22 cellular contexts compared by ENCODE assay signal in the genomic region with DNA sequence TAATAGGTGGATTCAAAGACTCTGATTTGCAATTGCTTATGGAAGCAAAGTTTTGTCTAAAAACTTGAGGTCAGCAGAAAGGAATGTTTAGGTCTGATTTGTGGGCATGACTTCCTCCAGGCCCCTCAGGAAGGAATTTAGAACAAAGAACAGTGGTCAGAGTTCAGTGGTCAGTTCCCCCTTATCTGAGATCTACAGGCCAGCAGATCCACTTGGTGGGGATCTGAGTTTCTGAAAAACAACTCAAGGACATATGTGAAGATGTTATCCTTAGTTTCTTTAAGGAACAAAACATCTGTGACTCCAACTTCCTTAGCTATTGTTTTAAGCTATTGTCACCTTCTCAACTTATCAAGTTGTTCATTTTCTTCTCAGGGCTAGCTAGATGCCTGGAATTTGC. TPM values are rescaled to one million over a fixed set of nuclear protein-coding genes. Genes with fewer than 3 reads are reported as not detected.
DNase-seq lines count a peak whose midpoint lies in the region; ATAC-seq, FAIRE-seq and TF ChIP-seq lines count a peak whose summit lies in the region.
"Had no signal": no experiment of that assay in that cellular context is flagged by ENCODE, and none has a peak within 500 bp of the region (broad histone marks: within the 10 kb centered on the region; RNA-seq: fewer than 3 reads in every experiment).

No MANE protein-coding gene starts in this region.

- no peak for FAIRE-seq in urothelium cell line (lab: Jason Lieb, UNC)
- FAIRE-seq: bronchial epithelial cell, K562 had no signal

- DNase-seq in Caco-2: peak; percentile 21 to 47
- peak; percentile 16 to 84 for DNase-seq in PC-9
- DNase-seq in fibroblast of pulmonary artery (ENCODE audit: low read depth): peak; percentile 48
- DNase-seq in urothelium cell line (ENCODE audit: low spot score): no peak
- DNase-seq in activated T-helper 1 cell treated with anti-CD3 and anti-CD28 coated beads, Interleukin-12 subunit alpha, Interleukin-12 subunit beta, Interleukin-2, Interleukin-4 antibody, amounts not matched to agents 30 ng/mL and 10 ng/mL and 1 ng/mL, durations not matched to agents 14 hours and 24 hours and 36 hours (ENCODE audit: low spot score): no peak
- DNase-seq: activated CD4-positive, alpha-beta T cell treated with anti-CD3 and anti-CD28 coated beads, Interleukin-2, amount 50 U/mL, for 48 hours; activated naive CD4-positive, alpha-beta T cell treated with anti-CD3 and anti-CD28 coated beads, Interleukin-2, amount 50 U/mL, for 16 hours; activated T-cell treated with anti-CD3 and anti-CD28 coated beads, Interleukin-2, amount 50 U/mL, for 1 hour; esophagus squamous epithelium; head of caudate nucleus; natural killer cell; NCI-H2081 treated with DMSO at 0.1 percent for 48 hours; NCI-H510A; SHP77; T-helper 1 cell had no signal

- H3K4me1 Mint-ChIP-seq in Caco-2 (ENCODE audit: low read depth, unreplicated experiment): peaks cover 10% of the 10 kb centered on the region
- H3K4me1 Mint-ChIP-seq in nephron: peaks cover 8% of the 10 kb centered on the region
- H3K4me1 Mint-ChIP-seq in activated T-helper 1 cell treated with anti-CD3 and anti-CD28 coated beads, Interleukin-12 subunit alpha, Interleukin-12 subunit beta, Interleukin-2, Interleukin-4 antibody, amounts not matched to agents 30 ng/mL and 10 ng/mL and 1 ng/mL, durations not matched to agents 14 hours and 24 hours and 36 hours (ENCODE audit: low read depth): no peaks in the 10 kb centered on the region
- H3K4me1 Mint-ChIP-seq: natural killer cell had no signal

- H3K36me3 ChIP-seq in Caco-2 (ENCODE audit: control insufficient read depth, insufficient read depth, low read length) (no peaks in the 10 kb centered on the region), PC-9 (ENCODE audit: low read depth) (no peaks in the 10 kb centered on the region)
- H3K36me3 ChIP-seq: esophagus squamous epithelium had no signal

- BruUV-seq in Caco-2 (replicated peaks; lab: Mats Ljungman, UMichigan) (no TSS peak), PC-9 (replicated peaks; lab: Mats Ljungman, UMichigan) (no TSS peak)

- H3K27ac ChIP-seq in PC-9: peak overlapping the region; percentile 12; the same call in 1 of the 2 replicates
- H3K27ac ChIP-seq: C4-2B, esophagus squamous epithelium had no signal

- H3K4me3 Mint-ChIP-seq in Caco-2 (ENCODE audit: unreplicated experiment): no peak overlapping the region
- no peak overlapping the region for H3K4me3 Mint-ChIP-seq in nephron
- H3K4me3 Mint-ChIP-seq in activated T-helper 1 cell treated with anti-CD3 and anti-CD28 coated beads, Interleukin-12 subunit alpha, Interleukin-12 subunit beta, Interleukin-2, Interleukin-4 antibody, amounts not matched to agents 30 ng/mL and 10 ng/mL and 1 ng/mL, durations not matched to agents 14 hours and 24 hours and 36 hours: no peak overlapping the region
- H3K4me3 Mint-ChIP-seq: memory B cell, natural killer cell had no signal

- H3K9me3 ChIP-seq in Caco-2: no peaks in the 10 kb centered on the region
- no peaks in the 10 kb centered on the region for H3K9me3 ChIP-seq in PC-9 (ENCODE audit: insufficient read depth, low read depth)
- H3K9me3 ChIP-seq: esophagus squamous epithelium had no signal

- no peaks in the 10 kb centered on the region for H3K36me3 Mint-ChIP-seq in Caco-2 (ENCODE audit: insufficient read depth, unreplicated experiment)
- H3K36me3 Mint-ChIP-seq in nephron (ENCODE audit: low read depth): no peaks in the 10 kb centered on the region
- no peaks in the 10 kb centered on the region for H3K36me3 Mint-ChIP-seq in activated T-helper 1 cell treated with anti-CD3 and anti-CD28 coated beads, Interleukin-12 subunit alpha, Interleukin-12 subunit beta, Interleukin-2, Interleukin-4 antibody, amounts not matched to agents 30 ng/mL and 10 ng/mL and 1 ng/mL, durations not matched to agents 14 hours and 24 hours and 36 hours (ENCODE audit: low read depth)
- H3K36me3 Mint-ChIP-seq: memory B cell, natural killer cell had no signal

- no peaks in the 10 kb centered on the region for H3K79me2 ChIP-seq in PC-9 (ENCODE audit: low read depth)

- H3K4me3 ChIP-seq in Caco-2 (ENCODE audit: low read depth, low read length) (no peak overlapping the region), PC-9 (no peak overlapping the region), fibroblast of pulmonary artery (replicated peaks; ENCODE audit: low read depth, low read length) (no peak overlapping the region)
- H3K4me3 ChIP-seq: esophagus squamous epithelium, K562 had no signal

- CTCF ChIA-PET in Caco-2 (lab: Charles Lee) (no interaction called here), PC-9 (lab: Charles Lee) (no interaction called here)

- no peaks in the 10 kb centered on the region for H4K20me1 ChIP-seq in PC-9 (ENCODE audit: insufficient read depth)

- H3K9me3 Mint-ChIP-seq in Caco-2 (ENCODE audit: unreplicated experiment): no peaks in the 10 kb centered on the region
- H3K9me3 Mint-ChIP-seq in nephron: no peaks in the 10 kb centered on the region
- H3K9me3 Mint-ChIP-seq in activated T-helper 1 cell treated with anti-CD3 and anti-CD28 coated beads, Interleukin-12 subunit alpha, Interleukin-12 subunit beta, Interleukin-2, Interleukin-4 antibody, amounts not matched to agents 30 ng/mL and 10 ng/mL and 1 ng/mL, durations not matched to agents 14 hours and 24 hours and 36 hours: no peaks in the 10 kb centered on the region
- H3K9me3 Mint-ChIP-seq: memory B cell, natural killer cell had no signal

- TF ChIP-seq CTCF in Caco-2 (IDR thresholded peaks at IDR 0.05; ENCODE audit: insufficient read depth in 1 of 2, low read depth in 1 of 2, low read length in 1 of 2, severe bottlenecking in 1 of 2, unreplicated experiment in 1 of 2): no peak
- TF ChIP-seq CTCF in PC-9 (conservative IDR thresholded peaks at IDR 0.05): no peak
- TF ChIP-seq CTCF in fibroblast of pulmonary artery (IDR thresholded peaks at IDR 0.05; ENCODE audit: low read length, missing control alignments): no peak
- no peak for TF ChIP-seq CTCF in nephron (IDR thresholded peaks at IDR 0.05; ENCODE audit: unreplicated experiment in 3 of 3)

- no peaks in the 10 kb centered on the region for H3K9me2 ChIP-seq in PC-9 (ENCODE audit: insufficient read depth)

- peak overlapping the region; percentile 20; the same call in 1 of the 2 replicates for H3K4me2 ChIP-seq in PC-9

- H3K27ac Mint-ChIP-seq in Caco-2 (ENCODE audit: unreplicated experiment) (peak overlapping the region; percentile 91), nephron (peak overlapping the region in 2 of 3 experiments; percentile 43 to 78)
- no peak overlapping the region for H3K27ac Mint-ChIP-seq in activated T-helper 1 cell treated with anti-CD3 and anti-CD28 coated beads, Interleukin-12 subunit alpha, Interleukin-12 subunit beta, Interleukin-2, Interleukin-4 antibody, amounts not matched to agents 30 ng/mL and 10 ng/mL and 1 ng/mL, durations not matched to agents 14 hours and 24 hours and 36 hours
- H3K27ac Mint-ChIP-seq: memory B cell, natural killer cell had no signal

- H3F3A ChIP-seq in PC-9 (ENCODE audit: insufficient read depth, low read depth): no peaks in the 10 kb centered on the region

- H2AFZ ChIP-seq in PC-9: no peak overlapping the region

- intact Hi-C loops in Caco-2 (cut with micrococcal nuclease; ENCODE audit: unreplicated experiment) (loop anchor here (2.0 kb wide), 1 partner anchor 28 kb away; the partner anchor contains the start of gene NAA30), PC-9 (cut with micrococcal nuclease; ENCODE audit: unreplicated experiment) (no loop called here)
- intact Hi-C loops in activated T-helper 1 cell treated with anti-CD3 and anti-CD28 coated beads, Interleukin-12 subunit alpha, Interleukin-12 subunit beta, Interleukin-2, Interleukin-4 antibody, amounts not matched to agents 30 ng/mL and 10 ng/mL and 1 ng/mL, durations not matched to agents 14 hours and 24 hours and 36 hours (cut with micrococcal nuclease): no loop called here

- no peaks in the 10 kb centered on the region for H3K27me3 Mint-ChIP-seq in Caco-2 (ENCODE audit: insufficient read depth, unreplicated experiment)
- no peaks in the 10 kb centered on the region for H3K27me3 Mint-ChIP-seq in nephron (ENCODE audit: low read depth)
- H3K27me3 Mint-ChIP-seq in activated T-helper 1 cell treated with anti-CD3 and anti-CD28 coated beads, Interleukin-12 subunit alpha, Interleukin-12 subunit beta, Interleukin-2, Interleukin-4 antibody, amounts not matched to agents 30 ng/mL and 10 ng/mL and 1 ng/mL, durations not matched to agents 14 hours and 24 hours and 36 hours (ENCODE audit: insufficient read depth): peaks cover 14% of the 10 kb centered on the region

- POLR2A ChIA-PET in Caco-2 (lab: Charles Lee) (no interaction called here), PC-9 (lab: Charles Lee; ENCODE audit: unreplicated experiment) (no interaction called here)

- H3K27me3 ChIP-seq in Caco-2 (replicated peaks; ENCODE audit: control insufficient read depth, insufficient read depth, low read length) (no peaks in the 10 kb centered on the region), PC-9 (ENCODE audit: insufficient read depth, low read depth) (no peaks in the 10 kb centered on the region)

- H3K4me1 ChIP-seq in Caco-2: peaks cover 28% of the 10 kb centered on the region
- H3K4me1 ChIP-seq in PC-9 (replicated peaks; ENCODE audit: insufficient read depth): peaks cover 15% of the 10 kb centered on the region
- H3K4me1 ChIP-seq: esophagus squamous epithelium had no signal

- ATAC-seq in GM21447 (IDR thresholded peaks at IDR 0.05; ENCODE audit: unreplicated experiment) (no peak), HG03342 (IDR thresholded peaks at IDR 0.05; ENCODE audit: unreplicated experiment) (no peak)
- ATAC-seq: K562, natural killer cell had no signal

RNA-seq across cellular contexts. Expression of gene NAA30, which starts 28.0 kb away (rescaled TPM):
- total RNA-seq in Caco-2 (2022) (21.0 and 23.7 TPM in 2 replicates), PC-9 (2021) (11.7 and 14.2 TPM in 2 replicates)
- 20.8 and 20.9 TPM in 2 replicates for total RNA-seq in activated T-helper 1 cell treated with anti-CD3 and anti-CD28 coated beads, Interleukin-12 subunit alpha, Interleukin-12 subunit beta, Interleukin-2, Interleukin-4 antibody, amounts not matched to agents 30 ng/mL and 10 ng/mL and 1 ng/mL, durations not matched to agents 14 hours and 24 hours and 36 hours

Comparison
In these comparisons a context has a peak if more than half of its experiments do, and no peak if none do; other contexts are left out.
1. DNase-seq: peak in Caco-2 (2 of 2), PC-9 (2 of 2) and fibroblast of pulmonary artery (single experiment); none in urothelium cell line (single experiment) and activated T-helper 1 cell treated with anti-CD3 and anti-CD28 coated beads, Interleukin-12 subunit alpha, Interleukin-12 subunit beta, Interleukin-2, Interleukin-4 antibody, amounts not matched to agents 30 ng/mL and 10 ng/mL and 1 ng/mL, durations not matched to agents 14 hours and 24 hours and 36 hours (single experiment).